Comparison of ENCODE assay signal across 22 cellular contexts in genomic region chr17:21683142-21683712, GRCh38. TPM values are rescaled to one million over a fixed set of nuclear protein-coding genes. Genes with fewer than 3 reads are reported as not detected.
"Had no signal": no experiment of that assay in that cellular context is flagged by ENCODE, and none has a peak within 500 bp of the region (broad histone marks: within the 10 kb centered on the region; RNA-seq: fewer than 3 reads in every experiment).

No MANE protein-coding gene starts in this region.

RNA-seq across cellular contexts. Expression of gene KCNJ18, which starts 9.1 kb away (rescaled TPM):
- total RNA-seq: kidney, left colon, left lung, liver, lung, mesothelial cell of epicardium, mononuclear cell, natural killer cell, omental fat pad, ovary, prostate gland, right cardiac atrium, sciatic nerve, spleen, subcutaneous adipose tissue, temporal lobe, tibial nerve, urinary bladder, vagina had no signal
- polyA plus RNA-seq: immature natural killer cell, liver, lung, neural cell, ovary, right cardiac atrium, small intestine, spleen, urinary bladder had no signal
